In the genomic region with DNA sequence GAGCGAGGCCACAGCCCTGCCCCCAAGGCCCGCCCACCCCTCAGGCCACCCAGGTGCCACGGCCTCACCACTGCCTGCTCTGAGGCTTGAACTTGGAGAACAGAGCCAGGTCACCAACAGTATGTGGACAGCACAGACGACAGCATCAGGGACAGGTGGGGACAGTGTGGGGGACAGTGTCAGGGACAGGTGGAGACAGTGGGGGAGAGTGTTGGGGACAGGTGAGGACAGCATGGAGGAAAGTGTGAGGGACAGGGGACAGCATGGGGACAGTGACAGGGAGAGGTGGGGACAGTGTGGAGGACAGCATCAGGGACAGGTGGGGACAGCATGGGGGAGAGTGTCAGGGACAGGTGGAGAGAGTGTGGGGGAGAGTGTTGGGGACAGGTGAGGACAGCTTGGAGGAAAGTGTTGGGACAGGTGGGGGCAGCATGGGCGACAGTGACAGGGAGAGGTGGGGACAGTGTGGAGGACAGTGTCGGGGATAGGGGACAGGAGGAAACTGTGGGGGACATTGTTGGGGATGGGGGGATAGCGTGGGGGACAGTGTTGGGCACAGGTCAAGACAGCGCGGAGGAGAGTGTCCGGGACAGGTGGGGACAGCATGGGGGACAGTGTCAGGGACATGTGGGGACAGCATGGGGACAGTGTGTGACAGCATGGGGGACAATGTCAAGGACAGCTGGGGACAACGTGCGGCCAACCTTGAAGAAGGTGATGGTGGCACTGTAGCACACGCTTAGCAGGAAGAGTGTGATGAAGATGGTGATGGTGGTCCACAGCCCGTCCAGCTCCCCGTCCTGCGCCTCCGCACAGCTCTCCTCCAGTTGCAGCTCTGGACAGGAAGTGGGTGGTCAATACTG, we compare ENCODE assay signal across 20 cellular contexts.
"Had no signal": no experiment of that assay in that cellular context is flagged by ENCODE, and none has a peak within 500 bp of the region (broad histone marks: within the 10 kb centered on the region; RNA-seq: fewer than 3 reads in every experiment).

No MANE protein-coding gene starts in this region.

- H3K27me3 ChIP-seq: cardiac muscle cell, hepatocyte, thyroid gland, vagina had no signal

- H3K36me3 Mint-ChIP-seq: mesothelial cell of epicardium, T-cell had no signal

- H3K4me3 Mint-ChIP-seq: activated CD4-positive, alpha-beta T cell treated with anti-CD3 and anti-CD28 coated beads, Interleukin-2, amount 10 ng/mL, durations not matched to agents 24 days and 14 days; activated CD8-positive, alpha-beta T cell treated with anti-CD3 and anti-CD28 coated beads for 36 hours; effector memory CD8-positive, alpha-beta T cell; mesothelial cell of epicardium; nephron progenitor cell; T-cell had no signal

- ATAC-seq: activated CD8-positive, alpha-beta T cell treated with anti-CD3 and anti-CD28 coated beads for 36 hours; effector memory CD8-positive, alpha-beta T cell; left colon; T-cell had no signal

- H3K9me3 ChIP-seq: lower lobe of right lung, thyroid gland, vagina had no signal

- H3K27ac Mint-ChIP-seq: activated CD4-positive, alpha-beta T cell treated with anti-CD3 and anti-CD28 coated beads, Interleukin-2, amount 10 ng/mL, durations not matched to agents 24 days and 14 days; activated CD8-positive, alpha-beta T cell treated with anti-CD3 and anti-CD28 coated beads for 36 hours; activated T-helper 2 cell treated with anti-CD3 and anti-CD28 coated beads, Interferon-gamma antibody, Interleukin-2, Interleukin-4, amounts not matched to agents 10 μg/mL and 5 μg/mL and 100 μg/mL, durations not matched to agents 14 hours and 24 hours and 36 hours; effector memory CD8-positive, alpha-beta T cell; mesothelial cell of epicardium; nephron progenitor cell; progenitor cell of endocrine pancreas; T-cell had no signal

- H3K4me1 ChIP-seq: lower lobe of right lung, vagina had no signal

- H3K36me3 ChIP-seq: cardiac muscle cell, lower lobe of right lung, thyroid gland, vagina had no signal

- H3K27me3 Mint-ChIP-seq: activated CD4-positive, alpha-beta T cell treated with anti-CD3 and anti-CD28 coated beads, Interleukin-2, amount 10 ng/mL, durations not matched to agents 24 days and 14 days; activated CD8-positive, alpha-beta T cell treated with anti-CD3 and anti-CD28 coated beads for 36 hours; progenitor cell of endocrine pancreas had no signal

- H3K4me1 Mint-ChIP-seq: activated CD4-positive, alpha-beta T cell treated with anti-CD3 and anti-CD28 coated beads, Interleukin-2, amount 10 ng/mL, durations not matched to agents 24 days and 14 days; mesothelial cell of epicardium; nephron progenitor cell; T-cell had no signal

- H3K27ac ChIP-seq: cardiac muscle cell, hepatocyte, lower lobe of right lung, SK-N-MC, thyroid gland, vagina had no signal

- DNase-seq: activated CD4-positive, alpha-beta T cell treated with anti-CD3 and anti-CD28 coated beads, Interleukin-2, amount 10 ng/mL, durations not matched to agents 24 days and 14 days; activated CD4-positive, CD25-positive, alpha-beta regulatory T cell; activated CD8-positive, alpha-beta T cell treated with anti-CD3 and anti-CD28 coated beads for 36 hours; activated naive CD4-positive, alpha-beta T cell treated with anti-CD3 and anti-CD28 coated beads, Interleukin-2, amount 50 U/mL, for 16 hours; activated T-cell treated with anti-CD3 and anti-CD28 coated beads, Interleukin-2, amount 50 U/mL, for 1 hour; dermis blood vessel endothelial cell; effector memory CD8-positive, alpha-beta T cell; foreskin fibroblast; left colon; nephron progenitor cell; T-cell; thyroid gland had no signal

- H3K4me3 ChIP-seq: cardiac muscle cell, hepatocyte, lower lobe of right lung, SK-N-MC, thyroid gland, vagina had no signal

- H3K9me3 Mint-ChIP-seq: activated CD4-positive, alpha-beta T cell treated with anti-CD3 and anti-CD28 coated beads, Interleukin-2, amount 10 ng/mL, durations not matched to agents 24 days and 14 days; activated CD8-positive, alpha-beta T cell treated with anti-CD3 and anti-CD28 coated beads for 36 hours; activated T-helper 2 cell treated with anti-CD3 and anti-CD28 coated beads, Interferon-gamma antibody, Interleukin-2, Interleukin-4, amounts not matched to agents 10 μg/mL and 5 μg/mL and 100 μg/mL, durations not matched to agents 14 hours and 24 hours and 36 hours; effector memory CD8-positive, alpha-beta T cell; T-cell had no signal
